Comparison of ENCODE assay signal across 13 cellular contexts in genomic region chr14:103402700-103403099, GRCh38. TPM values are rescaled to one million over a fixed set of nuclear protein-coding genes. Genes with fewer than 3 reads are reported as not detected.
DNase-seq lines count a peak whose midpoint lies in the region; ATAC-seq, FAIRE-seq and TF ChIP-seq lines count a peak whose summit lies in the region.
"Had no signal": no experiment of that assay in that cellular context is flagged by ENCODE, and none has a peak within 500 bp of the region (broad histone marks: within the 10 kb centered on the region; RNA-seq: fewer than 3 reads in every experiment).

No MANE protein-coding gene starts in this region.

- H3K79me1 ChIP-seq in mesendoderm (ENCODE audit: low read length) = peaks cover 10% of the 10 kb centered on the region

- FAIRE-seq in bronchial epithelial cell (lab: Jason Lieb, UNC) = no peak

- H4K8ac ChIP-seq in mesendoderm (ENCODE audit: low read depth, low read length) = no peak overlapping the region

- POLR2A ChIA-PET in CD4-positive, alpha-beta T cell (lab: Charles Lee) = no interaction called here

- no peak for ATAC-seq in GM19351 (IDR thresholded peaks at IDR 0.05; ENCODE audit: unreplicated experiment)
- ATAC-seq in CD4-positive, alpha-beta T cell (ENCODE audit: poor library complexity) = no peak
- ATAC-seq: CD8-positive, alpha-beta T cell had no signal

- peaks cover 7% of the 10 kb centered on the region; the same call in 1 of the 2 replicates for H3K4me1 ChIP-seq in MM.1S (ENCODE audit: low read length)
- H3K4me1 ChIP-seq in mesendoderm (ENCODE audit: control insufficient read depth, low read depth, low read length) = peaks cover 2% of the 10 kb centered on the region

- no peaks in the 10 kb centered on the region for H3K36me3 ChIP-seq in MM.1S (replicated peaks; ENCODE audit: insufficient read depth, low read length)
- peaks cover 2% of the 10 kb centered on the region for H3K36me3 ChIP-seq in bronchial epithelial cell (ENCODE audit: control insufficient read depth, insufficient read depth, low read length)
- peaks cover 1% of the 10 kb centered on the region for H3K36me3 ChIP-seq in mesendoderm (ENCODE audit: control insufficient read depth, insufficient read depth, low read length)

- no peak overlapping the region for H3K4me3 ChIP-seq in MM.1S (ENCODE audit: low read length)
- no peak overlapping the region for H3K4me3 ChIP-seq in bronchial epithelial cell (ENCODE audit: low read depth, low read length)
- no peak overlapping the region for H3K4me3 ChIP-seq in mesendoderm (ENCODE audit: low read length)
- H3K4me3 ChIP-seq: lung had no signal

- no peaks in the 10 kb centered on the region for H3K9me2 ChIP-seq in MM.1S (replicated peaks; ENCODE audit: insufficient read depth, low read length)

- H3K27me3 Mint-ChIP-seq in CD4-positive, alpha-beta T cell = no peaks in the 10 kb centered on the region

- no peak overlapping the region for H3K23ac ChIP-seq in mesendoderm (ENCODE audit: low read length)

- no peak for TF ChIP-seq CTCF in MM.1S (IDR thresholded peaks at IDR 0.05; ENCODE audit: low read length)
- TF ChIP-seq CTCF in bronchial epithelial cell (IDR thresholded peaks at IDR 0.05; ENCODE audit: insufficient read depth, low read length, severe bottlenecking) = no peak
- TF ChIP-seq CTCF in CD4-positive, alpha-beta T cell (IDR thresholded peaks at IDR 0.05) = no peak

- H3K4me2 ChIP-seq in MM.1S (ENCODE audit: low read depth, low read length) = peak overlapping the region; percentile 37; the same call in 1 of the 2 replicates
- no peak overlapping the region for H3K4me2 ChIP-seq in mesendoderm (ENCODE audit: low read length)

- no peak overlapping the region for H2AFZ ChIP-seq in MM.1S (ENCODE audit: low read length)

- H3K4ac ChIP-seq in mesendoderm (ENCODE audit: low read depth, low read length) = no peak overlapping the region

- H3K9ac ChIP-seq in MM.1S (ENCODE audit: low read length) (no peak overlapping the region), mesendoderm (ENCODE audit: low read length) (no peak overlapping the region)

- H3K9me3 Mint-ChIP-seq in CD4-positive, alpha-beta T cell = no peaks in the 10 kb centered on the region
- H3K9me3 Mint-ChIP-seq: activated naive CD4-positive, alpha-beta T cell treated with anti-CD3 and anti-CD28 coated beads for 36 hours; CD8-positive, alpha-beta T cell had no signal

- CTCF ChIA-PET in CD4-positive, alpha-beta T cell (lab: Charles Lee) = interaction anchor here (1.1 kb wide), 1 partner anchor 12 kb away, joined by 4 read pairs; no protein-coding TSS in a partner anchor

- no peak overlapping the region for H2BK15ac ChIP-seq in mesendoderm (replicated peaks; ENCODE audit: low read depth)

- no peak overlapping the region for H4K5ac ChIP-seq in mesendoderm (ENCODE audit: low read length)

- intact Hi-C loops in CD4-positive, alpha-beta T cell (cut with DNase I, micrococcal nuclease) = loop anchor here in 1 of 2 experiments (10.0 kb wide), 1 partner anchor 52 kb away; no protein-coding TSS in a partner anchor

- H3F3A ChIP-seq in MM.1S (ENCODE audit: insufficient read depth, low read length) = no peaks in the 10 kb centered on the region

- H4K20me1 ChIP-seq in MM.1S (ENCODE audit: insufficient read depth, low read length) = peaks cover 5% of the 10 kb centered on the region; the same call in 1 of the 2 replicates

- H3K36me3 Mint-ChIP-seq in CD4-positive, alpha-beta T cell (ENCODE audit: low read depth) = peaks cover 32% of the 10 kb centered on the region

- H2BK5ac ChIP-seq in mesendoderm (ENCODE audit: low read length) = no peak overlapping the region

- no peak overlapping the region for H2AK5ac ChIP-seq in mesendoderm (ENCODE audit: low read length)

- no peak overlapping the region for H3K18ac ChIP-seq in mesendoderm (ENCODE audit: low read length)

- H3K56ac ChIP-seq in mesendoderm (ENCODE audit: low read length) = no peak overlapping the region

- no peaks in the 10 kb centered on the region for H3K9me3 ChIP-seq in MM.1S (replicated peaks; ENCODE audit: insufficient read depth, low read length)
- H3K9me3 ChIP-seq in CD4-positive, alpha-beta T cell (ENCODE audit: control insufficient read depth, low read length) = no peaks in the 10 kb centered on the region

- DNase-seq in Daoy (ENCODE audit: low read depth) (peak; percentile 45), MM.1S (peak; percentile 17), bronchial epithelial cell (ENCODE audit: low read depth) (peak; percentile 70), mesendoderm (peak; percentile 85), AG20443 (ENCODE audit: low spot score) (no peak)
- DNase-seq in CD4-positive, alpha-beta T cell = no peak
- DNase-seq in activated CD4-positive, alpha-beta T cell treated with anti-CD3 and anti-CD28 coated beads for 1 hour = no peak
- DNase-seq: activated naive CD4-positive, alpha-beta T cell treated with anti-CD3 and anti-CD28 coated beads for 36 hours; CD8-positive, alpha-beta T cell; NCI-H2029; SHP77 had no signal

- H3K4me3 Mint-ChIP-seq in CD4-positive, alpha-beta T cell = no peak overlapping the region
- H3K4me3 Mint-ChIP-seq: activated naive CD4-positive, alpha-beta T cell treated with anti-CD3 and anti-CD28 coated beads for 36 hours; CD8-positive, alpha-beta T cell had no signal

- peaks cover 68% of the 10 kb centered on the region for H3K4me1 Mint-ChIP-seq in CD4-positive, alpha-beta T cell (ENCODE audit: low read depth)

- WGBS in mesendoderm (ENCODE audit: extremely low coverage, insufficient coverage, low lambda C conversion rate) = no CpG with 5 or more reads among the region's 2 CpGs

- H3K79me2 ChIP-seq in MM.1S (ENCODE audit: low read length) = peaks cover 79% of the 10 kb centered on the region
- H3K79me2 ChIP-seq in mesendoderm (ENCODE audit: control insufficient read depth, insufficient read depth, low read length) = peaks cover 49% of the 10 kb centered on the region

- H3K27ac Mint-ChIP-seq in CD4-positive, alpha-beta T cell = no peak overlapping the region
- H3K27ac Mint-ChIP-seq: CD8-positive, alpha-beta T cell had no signal

- H3K27me3 ChIP-seq in MM.1S (replicated peaks; ENCODE audit: insufficient read depth, low read length) = no peaks in the 10 kb centered on the region
- no peaks in the 10 kb centered on the region for H3K27me3 ChIP-seq in bronchial epithelial cell (ENCODE audit: control insufficient read depth, insufficient read depth, low read length)
- H3K27me3 ChIP-seq in mesendoderm (ENCODE audit: insufficient read depth, low read length, poor library complexity) = no peaks in the 10 kb centered on the region
- no peaks in the 10 kb centered on the region for H3K27me3 ChIP-seq in CD4-positive, alpha-beta T cell (ENCODE audit: control insufficient read depth, insufficient read depth, low read length)

- H3K27ac ChIP-seq in MM.1S (ENCODE audit: low read length) (no peak overlapping the region), mesendoderm (ENCODE audit: low read depth, low read length) (no peak overlapping the region)
- H3K27ac ChIP-seq in CD4-positive, alpha-beta T cell (ENCODE audit: low read depth, low read length) = no peak overlapping the region

- H2BK120ac ChIP-seq in mesendoderm (ENCODE audit: low read depth, low read length) = no peak overlapping the region

RNA-seq across cellular contexts. Expression of gene MARK3, which starts 17.5 kb away (rescaled TPM):
- 61.6 and 64.8 TPM in 2 replicates for total RNA-seq in Daoy (2014; rRNA removed; shearing (Covaris generic))
- total RNA-seq in bronchial epithelial cell = 77.9 and 98.7 TPM in 2 replicates
- polyA plus RNA-seq in mesendoderm (2013, experiment 1 of 2) = 53.0 TPM
- 51.9 TPM for polyA plus RNA-seq in mesendoderm (2013, experiment 2 of 2)
- total RNA-seq in CD4-positive, alpha-beta T cell = 100 to 1,000 TPM; 107 TPM

Comparison
In these comparisons a context has a peak if more than half of its experiments do, and no peak if none do; other contexts are left out.
1. DNase-seq: peak in Daoy (single experiment), MM.1S (single experiment), bronchial epithelial cell (single experiment) and mesendoderm (single experiment); none in CD4-positive, alpha-beta T cell (0 of 10), activated CD4-positive, alpha-beta T cell treated with anti-CD3 and anti-CD28 coated beads for 1 hour (single experiment) and AG20443 (single experiment).